Comparison of ENCODE assay signal across 8 cellular contexts in the genomic region with DNA sequence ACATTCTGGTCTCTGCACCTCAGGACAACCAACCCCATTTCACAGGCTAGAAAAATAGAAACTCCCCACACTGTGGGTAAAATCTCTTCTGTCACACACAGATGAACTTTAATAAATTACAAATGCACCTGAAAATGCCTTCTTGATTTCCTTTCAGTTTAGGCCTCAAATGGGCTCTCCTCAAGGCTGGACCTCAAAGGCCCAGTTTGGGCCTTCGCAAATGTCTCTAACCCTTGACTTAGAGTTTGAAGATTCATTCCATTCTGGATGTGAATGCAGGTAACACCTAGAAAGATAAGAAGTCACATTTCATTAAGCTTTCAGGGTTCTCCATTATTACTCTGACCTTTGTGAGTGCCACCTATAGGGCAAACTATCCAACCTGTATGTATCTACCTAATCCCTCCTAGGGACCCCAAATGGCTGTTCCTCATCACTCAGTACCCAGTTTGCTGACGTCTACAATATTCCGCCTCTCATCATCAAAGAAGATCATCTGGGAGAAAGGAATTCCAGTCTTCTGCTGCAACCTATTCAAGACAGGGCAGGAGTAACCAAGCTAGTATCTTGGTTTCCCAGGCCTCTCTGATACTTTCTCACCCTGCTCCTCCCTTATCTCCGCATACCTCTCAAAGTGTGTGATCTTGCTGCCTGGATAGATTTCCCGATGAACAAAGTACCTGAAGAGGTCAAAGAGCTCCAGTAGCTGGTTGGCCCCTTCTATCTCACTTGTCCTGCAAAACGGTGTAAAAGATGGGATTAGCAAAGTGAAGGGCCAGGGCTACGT. TPM values are rescaled to one million over a fixed set of nuclear protein-coding genes. Genes with fewer than 3 reads are reported as not detected.
DNase-seq lines count a peak whose midpoint lies in the region; ATAC-seq and TF ChIP-seq lines count a peak whose summit lies in the region.

No MANE protein-coding gene starts in this region.

- H3K4me3 ChIP-seq in iPS-18c (ENCODE audit: insufficient read depth, low read depth, low read length) (peak overlapping the region; percentile 51), stomach (peak overlapping the region; percentile 55 to 84 (median 72))

- TF ChIP-seq EP300 in stomach (IDR thresholded peaks at IDR 0.05) = no peak

- H3K9me3 Mint-ChIP-seq in IgD-negative memory B cell = no peaks in the 10 kb centered on the region
- no peaks in the 10 kb centered on the region for H3K9me3 Mint-ChIP-seq in activated naive CD8-positive, alpha-beta T cell treated with anti-CD3 and anti-CD28 coated beads for 36 hours

- H3K27me3 Mint-ChIP-seq in IgD-negative memory B cell = no peaks in the 10 kb centered on the region
- H3K27me3 Mint-ChIP-seq in activated naive CD8-positive, alpha-beta T cell treated with anti-CD3 and anti-CD28 coated beads for 36 hours = peaks cover 3% of the 10 kb centered on the region

- 87 to 92% (median 90%) methylated on average over 7 of the region's 7 CpGs for WGBS in stomach, 5 donors

- TF ChIP-seq CTCF in stomach (IDR thresholded peaks at IDR 0.05) = no peak
- TF ChIP-seq CTCF in omental fat pad (IDR thresholded peaks at IDR 0.05) = no peak

- peak overlapping the region; percentile 88 to 99 (median 98) for H3K4me3 Mint-ChIP-seq in IgD-negative memory B cell
- H3K4me3 Mint-ChIP-seq in activated naive CD8-positive, alpha-beta T cell treated with anti-CD3 and anti-CD28 coated beads for 36 hours = peak overlapping the region; percentile 88

- H3K27ac Mint-ChIP-seq in IgD-negative memory B cell = peak overlapping the region; percentile 89 to 100 (median 99)
- peak overlapping the region; percentile 96 for H3K27ac Mint-ChIP-seq in activated naive CD8-positive, alpha-beta T cell treated with anti-CD3 and anti-CD28 coated beads for 36 hours

- intact Hi-C loops in stomach (cut with DNase I; ENCODE audit: low total_unique reads) = no loop called here

- peaks cover 24 to 43% (median 38%) of the 10 kb centered on the region in 4 donors for H3K36me3 ChIP-seq in stomach

- H3K4me1 Mint-ChIP-seq in IgD-negative memory B cell = peaks cover 20 to 35% (median 34%) of the 10 kb centered on the region in 3 donors
- H3K4me1 Mint-ChIP-seq in activated naive CD8-positive, alpha-beta T cell treated with anti-CD3 and anti-CD28 coated beads for 36 hours = peaks cover 38% of the 10 kb centered on the region

- no peaks in the 10 kb centered on the region for H3K27me3 ChIP-seq in stomach

- H3K36me3 Mint-ChIP-seq in IgD-negative memory B cell = no peaks in the 10 kb centered on the region
- peaks cover 40% of the 10 kb centered on the region for H3K36me3 Mint-ChIP-seq in activated naive CD8-positive, alpha-beta T cell treated with anti-CD3 and anti-CD28 coated beads for 36 hours

- H3K4me1 ChIP-seq in stomach = peaks cover 9 to 52% (median 39%) of the 10 kb centered on the region in 4 donors

- no peak for TF ChIP-seq POLR2A in stomach (IDR thresholded peaks at IDR 0.05)

- ATAC-seq in GM18858 (IDR thresholded peaks at IDR 0.05; ENCODE audit: unreplicated experiment) = no peak
- ATAC-seq in omental fat pad (ENCODE audit: low FRiP score) = no peak
- ATAC-seq in HG02763 (IDR thresholded peaks at IDR 0.05; ENCODE audit: unreplicated experiment) = no peak

- H3K27ac ChIP-seq in stomach = peak overlapping the region; percentile 96 to 99 (median 98)

- DNase-seq in activated naive CD8-positive, alpha-beta T cell treated with anti-CD3 and anti-CD28 coated beads for 36 hours = no peak
- DNase-seq in stomach (no peak), omental fat pad (ENCODE audit: low spot score) (no peak), NCI-H2029 (lab: John Stamatoyannopoulos, UW) (no peak)

- H3K9me3 ChIP-seq in iPS-18c (ENCODE audit: control insufficient read depth, insufficient read depth, low read length) (no peaks in the 10 kb centered on the region), stomach (no peaks in the 10 kb centered on the region)

RNA-seq across cellular contexts. Expression of a gene that starts 0.8 kb away (rescaled TPM):
- 170 TPM for polyA plus RNA-seq in IgD-negative memory B cell
- total RNA-seq in activated naive CD8-positive, alpha-beta T cell treated with anti-CD3 and anti-CD28 coated beads for 36 hours = 10 to 100 TPM; 54.4 to 58.9 TPM
- 10 to 100 TPM in 4 of 5 donors, not detected in 1; 27.8 to 37.2 (median 31.8) TPM for total RNA-seq in stomach
- polyA plus RNA-seq in stomach = 100 to 1,000 TPM in 1 of 3 donors, 10 to 100 TPM in 2; 66.5 to 135 (median 70.7) TPM
- total RNA-seq in omental fat pad = 10 to 100 TPM; 51.8 to 82.7 (median 64.7) TPM

RNA-seq across cellular contexts. Expression of a gene that starts 1.8 kb away (rescaled TPM):
- polyA plus RNA-seq in IgD-negative memory B cell (33.5 TPM), stomach (10 to 100 TPM; 25.6 to 26.9 (median 26.2) TPM)
- total RNA-seq in activated naive CD8-positive, alpha-beta T cell treated with anti-CD3 and anti-CD28 coated beads for 36 hours = 10 to 100 TPM; 19.4 to 20.9 TPM
- total RNA-seq in stomach (10 to 100 TPM in 3 of 5 donors, 1 to 10 TPM in 1, not detected in 1; 9.3 to 16.1 (median 14.2) TPM), omental fat pad (10 to 100 TPM in 3 of 4 donors, 1 to 10 TPM in 1; 9.0 to 18.1 (median 12.5) TPM)

RNA-seq across cellular contexts. Expression of a gene that starts 8.6 kb away (rescaled TPM):
- 0.84 TPM for polyA plus RNA-seq in IgD-negative memory B cell
- not detected for total RNA-seq in activated naive CD8-positive, alpha-beta T cell treated with anti-CD3 and anti-CD28 coated beads for 36 hours
- under 1 TPM in 1 of 5 donors, not detected in 4; 0.73 TPM for total RNA-seq in stomach
- polyA plus RNA-seq in stomach = not detected
- under 1 TPM in 2 of 4 donors, not detected in 2; 0.36 to 0.46 TPM for total RNA-seq in omental fat pad

RNA-seq across cellular contexts. Expression of a gene that starts 18.1 kb away (rescaled TPM):
- polyA plus RNA-seq in IgD-negative memory B cell (273 TPM), stomach (100 to 1,000 TPM; 235 to 244 (median 237) TPM)
- total RNA-seq in activated naive CD8-positive, alpha-beta T cell treated with anti-CD3 and anti-CD28 coated beads for 36 hours = 100 to 1,000 TPM; 194 to 201 TPM
- total RNA-seq in stomach (100 to 1,000 TPM in 3 of 5 donors, 10 to 100 TPM in 1, not detected in 1; 85.4 to 166 (median 132) TPM), omental fat pad (100 to 1,000 TPM in 3 of 4 donors, 10 to 100 TPM in 1; 98.4 to 184 (median 126) TPM)

RNA-seq across cellular contexts. Expression of a gene that starts 18.7 kb away (rescaled TPM):
- polyA plus RNA-seq in IgD-negative memory B cell (64.1 TPM), stomach (10 to 100 TPM; 48.3 to 85.7 (median 53.9) TPM)
- total RNA-seq in activated naive CD8-positive, alpha-beta T cell treated with anti-CD3 and anti-CD28 coated beads for 36 hours = 10 to 100 TPM; 44.5 to 48.4 TPM
- total RNA-seq in stomach (100 to 1,000 TPM in 1 of 5 donors, 10 to 100 TPM in 4; 13.9 to 204 (median 31.2) TPM), omental fat pad (10 to 100 TPM; 36.3 to 69.0 (median 47.0) TPM)
